In the genomic region with DNA sequence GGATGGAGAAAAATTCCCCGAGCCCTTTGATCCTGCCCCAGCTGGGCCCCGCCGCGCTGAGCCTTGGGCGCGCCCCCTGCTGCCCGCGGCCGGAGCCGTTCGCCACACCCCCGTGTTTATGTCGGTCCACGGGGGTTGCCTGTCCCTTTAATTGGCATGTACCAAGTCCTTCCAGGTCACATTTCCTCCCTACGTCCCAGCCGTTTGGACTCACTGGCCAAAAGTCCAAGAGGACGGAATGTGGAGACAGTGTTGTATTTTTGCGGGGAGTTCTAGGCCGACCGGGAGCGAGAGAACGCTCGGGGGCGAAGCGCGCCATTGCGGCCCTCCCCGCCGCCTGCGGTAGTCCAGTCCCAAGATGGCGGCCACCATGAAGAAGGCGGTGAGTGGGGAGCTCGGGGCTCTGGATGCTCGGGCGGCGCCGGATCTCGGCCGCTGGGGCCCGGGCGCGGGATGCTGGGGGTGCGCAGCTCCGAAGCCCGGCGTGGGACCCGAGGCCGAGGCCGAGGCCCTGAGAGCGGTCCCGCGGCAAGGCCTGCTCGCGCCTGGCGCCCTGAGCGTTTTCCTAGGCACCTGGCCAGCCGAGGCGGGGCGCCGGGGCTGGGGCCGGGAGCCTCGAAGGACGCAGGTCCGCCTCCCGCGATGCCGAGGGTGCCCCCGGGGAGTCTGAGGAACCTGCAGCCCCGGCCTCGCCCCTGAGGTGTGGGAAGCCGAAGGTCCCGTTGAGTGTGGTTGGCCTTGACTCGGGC, we compare ENCODE assay signal across 8 cellular contexts. TPM values are rescaled to one million over a fixed set of nuclear protein-coding genes. Genes with fewer than 3 reads are reported as not detected.
DNase-seq lines count a peak whose midpoint lies in the region; ATAC-seq lines count a peak whose summit lies in the region.

A gene with protein sequence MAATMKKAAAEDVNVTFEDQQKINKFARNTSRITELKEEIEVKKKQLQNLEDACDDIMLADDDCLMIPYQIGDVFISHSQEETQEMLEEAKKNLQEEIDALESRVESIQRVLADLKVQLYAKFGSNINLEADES (plus strand): TSS at position 345 of the 749 bp plus-strand sequence. CDS start 14 bp downstream, at position 359.

- H3K27ac ChIP-seq in esophagus (ENCODE audit: low read depth in 2 of 2, low read length in 1 of 2): peak within 1 kb of the TSS; percentile 92 to 97
- peak within 1 kb of the TSS; percentile 91 for H3K27ac ChIP-seq in muscle layer of duodenum (ENCODE audit: low read length)

- H3K9me3 ChIP-seq in esophagus (ENCODE audit: control insufficient read depth in 2 of 2, insufficient read depth in 1 of 2, low read depth in 1 of 2, low read length in 1 of 2) (no peaks in the 10 kb centered on the region), muscle layer of duodenum (ENCODE audit: control insufficient read depth in 1 of 2, low read length in 2 of 2) (no peaks in the 10 kb centered on the region)

- WGBS in esophagus, 2 donors: 0% methylated on average over 61 to 73 of the region's 73 CpGs

- peak; percentile 98 for ATAC-seq in GM21528 (IDR thresholded peaks at IDR 0.05; ENCODE audit: low FRiP score, unreplicated experiment)

- no peaks in the 10 kb centered on the region for H3K27me3 ChIP-seq in esophagus (ENCODE audit: control insufficient read depth in 1 of 2, insufficient read depth in 2 of 2, low read length in 2 of 2)
- H3K27me3 ChIP-seq in muscle layer of duodenum (ENCODE audit: low read depth, low read length): no peaks in the 10 kb centered on the region

- DNase-seq in DMS53 treated with DMSO at 0.1 percent for 48 hours (lab: John Stamatoyannopoulos, UW; ENCODE audit: unreplicated experiment) (peak; percentile 73), HuH-7.5 (ENCODE audit: low spot score) (peak; percentile 100), OCI-M2 (lab: John Stamatoyannopoulos, UW; ENCODE audit: unreplicated experiment) (peak; percentile 70)
- DNase-seq in activated T-cell treated with anti-CD3 and anti-CD28 coated beads, Interleukin-2, amount 50 U/mL, for 1 hour: peak; percentile 87
- DNase-seq in stimulated activated CD8-positive, alpha-beta memory T cell treated with anti-CD3 and anti-CD28 coated beads, Interleukin-7, amount 100 ng/mL, for 4 hours (ENCODE audit: low read depth in 2 of 2): peak; percentile 48 to 68

- peaks cover 0 to 2% of the 10 kb centered on the region in 2 donors for H3K4me1 ChIP-seq in esophagus (ENCODE audit: control insufficient read depth in 2 of 2, insufficient read depth in 2 of 2, low read length in 1 of 2)
- peaks cover 9 to 27% of the 10 kb centered on the region in 2 donors for H3K4me1 ChIP-seq in muscle layer of duodenum (ENCODE audit: control insufficient read depth in 1 of 2, insufficient read depth in 2 of 2, low read length in 2 of 2)

- peaks cover 0 to 3% of the 10 kb centered on the region in 2 donors for H3K36me3 ChIP-seq in esophagus (ENCODE audit: control insufficient read depth in 2 of 2, insufficient read depth in 2 of 2, low read length in 1 of 2)
- peaks cover 0 to 5% of the 10 kb centered on the region in 2 donors for H3K36me3 ChIP-seq in muscle layer of duodenum (ENCODE audit: control insufficient read depth in 1 of 2, insufficient read depth in 2 of 2, low read length in 2 of 2)

- H3K4me3 ChIP-seq in esophagus (ENCODE audit: low read depth in 1 of 2, low read length in 2 of 2): peak within 1 kb of the TSS; percentile 87 to 97
- peak within 1 kb of the TSS; percentile 74 to 95 for H3K4me3 ChIP-seq in muscle layer of duodenum (ENCODE audit: low read depth in 1 of 2, low read length in 2 of 2)

RNA-seq across cellular contexts. Expression of the gene that starts here (rescaled TPM):
- 10 to 100 TPM; 43.8 to 48.3 TPM for polyA plus RNA-seq in esophagus

Comparison
In these comparisons a context has a peak if more than half of its experiments do, and no peak if none do; other contexts are left out.
1. Peak in every context shown above with its lines: DNase-seq, ATAC-seq, H3K4me3 ChIP-seq and H3K27ac ChIP-seq.